Comparison of ENCODE assay signal across 1 cellular context in the genomic region with DNA sequence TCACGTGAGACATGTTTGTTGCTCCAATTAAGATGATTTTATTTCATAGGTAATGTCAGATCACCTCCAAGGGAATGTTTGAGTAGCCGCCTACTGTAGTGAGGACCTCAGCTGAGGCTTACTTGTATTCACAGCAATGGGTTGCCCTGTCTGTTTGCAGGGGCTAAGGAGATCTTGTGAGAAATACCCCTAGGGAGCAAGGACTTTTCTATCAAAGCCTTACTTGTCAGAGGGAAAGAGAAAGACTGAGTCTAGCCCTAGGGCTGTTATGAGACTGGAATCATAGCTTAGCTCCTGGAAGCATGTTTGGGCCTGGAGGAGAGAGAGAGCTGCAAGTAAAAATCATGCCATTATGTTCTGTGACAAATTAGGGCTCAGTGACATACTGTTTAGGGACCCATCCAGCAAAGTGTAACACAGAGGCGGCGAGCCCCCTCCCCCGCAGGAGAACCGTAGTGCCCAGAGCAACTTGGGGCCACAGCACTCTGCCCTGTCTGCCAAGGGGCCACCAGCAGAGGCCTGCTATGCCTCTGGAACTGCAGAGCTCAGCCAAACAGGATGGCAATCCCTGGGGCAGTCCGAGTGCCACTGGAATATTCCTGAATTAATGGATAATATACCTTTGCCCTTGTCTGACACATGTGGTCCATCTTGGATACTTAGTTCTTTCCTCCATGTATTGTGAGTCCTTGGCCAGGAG.
TF ChIP-seq lines count a peak whose summit lies in the region.

No MANE protein-coding gene starts in this region.

TF ChIP-seq in GM23338, 12 proteins besides CTCF, POLR2A, EP300 and RAD21 (continued from another document):
- TF ChIP-seq, protein P1, sequence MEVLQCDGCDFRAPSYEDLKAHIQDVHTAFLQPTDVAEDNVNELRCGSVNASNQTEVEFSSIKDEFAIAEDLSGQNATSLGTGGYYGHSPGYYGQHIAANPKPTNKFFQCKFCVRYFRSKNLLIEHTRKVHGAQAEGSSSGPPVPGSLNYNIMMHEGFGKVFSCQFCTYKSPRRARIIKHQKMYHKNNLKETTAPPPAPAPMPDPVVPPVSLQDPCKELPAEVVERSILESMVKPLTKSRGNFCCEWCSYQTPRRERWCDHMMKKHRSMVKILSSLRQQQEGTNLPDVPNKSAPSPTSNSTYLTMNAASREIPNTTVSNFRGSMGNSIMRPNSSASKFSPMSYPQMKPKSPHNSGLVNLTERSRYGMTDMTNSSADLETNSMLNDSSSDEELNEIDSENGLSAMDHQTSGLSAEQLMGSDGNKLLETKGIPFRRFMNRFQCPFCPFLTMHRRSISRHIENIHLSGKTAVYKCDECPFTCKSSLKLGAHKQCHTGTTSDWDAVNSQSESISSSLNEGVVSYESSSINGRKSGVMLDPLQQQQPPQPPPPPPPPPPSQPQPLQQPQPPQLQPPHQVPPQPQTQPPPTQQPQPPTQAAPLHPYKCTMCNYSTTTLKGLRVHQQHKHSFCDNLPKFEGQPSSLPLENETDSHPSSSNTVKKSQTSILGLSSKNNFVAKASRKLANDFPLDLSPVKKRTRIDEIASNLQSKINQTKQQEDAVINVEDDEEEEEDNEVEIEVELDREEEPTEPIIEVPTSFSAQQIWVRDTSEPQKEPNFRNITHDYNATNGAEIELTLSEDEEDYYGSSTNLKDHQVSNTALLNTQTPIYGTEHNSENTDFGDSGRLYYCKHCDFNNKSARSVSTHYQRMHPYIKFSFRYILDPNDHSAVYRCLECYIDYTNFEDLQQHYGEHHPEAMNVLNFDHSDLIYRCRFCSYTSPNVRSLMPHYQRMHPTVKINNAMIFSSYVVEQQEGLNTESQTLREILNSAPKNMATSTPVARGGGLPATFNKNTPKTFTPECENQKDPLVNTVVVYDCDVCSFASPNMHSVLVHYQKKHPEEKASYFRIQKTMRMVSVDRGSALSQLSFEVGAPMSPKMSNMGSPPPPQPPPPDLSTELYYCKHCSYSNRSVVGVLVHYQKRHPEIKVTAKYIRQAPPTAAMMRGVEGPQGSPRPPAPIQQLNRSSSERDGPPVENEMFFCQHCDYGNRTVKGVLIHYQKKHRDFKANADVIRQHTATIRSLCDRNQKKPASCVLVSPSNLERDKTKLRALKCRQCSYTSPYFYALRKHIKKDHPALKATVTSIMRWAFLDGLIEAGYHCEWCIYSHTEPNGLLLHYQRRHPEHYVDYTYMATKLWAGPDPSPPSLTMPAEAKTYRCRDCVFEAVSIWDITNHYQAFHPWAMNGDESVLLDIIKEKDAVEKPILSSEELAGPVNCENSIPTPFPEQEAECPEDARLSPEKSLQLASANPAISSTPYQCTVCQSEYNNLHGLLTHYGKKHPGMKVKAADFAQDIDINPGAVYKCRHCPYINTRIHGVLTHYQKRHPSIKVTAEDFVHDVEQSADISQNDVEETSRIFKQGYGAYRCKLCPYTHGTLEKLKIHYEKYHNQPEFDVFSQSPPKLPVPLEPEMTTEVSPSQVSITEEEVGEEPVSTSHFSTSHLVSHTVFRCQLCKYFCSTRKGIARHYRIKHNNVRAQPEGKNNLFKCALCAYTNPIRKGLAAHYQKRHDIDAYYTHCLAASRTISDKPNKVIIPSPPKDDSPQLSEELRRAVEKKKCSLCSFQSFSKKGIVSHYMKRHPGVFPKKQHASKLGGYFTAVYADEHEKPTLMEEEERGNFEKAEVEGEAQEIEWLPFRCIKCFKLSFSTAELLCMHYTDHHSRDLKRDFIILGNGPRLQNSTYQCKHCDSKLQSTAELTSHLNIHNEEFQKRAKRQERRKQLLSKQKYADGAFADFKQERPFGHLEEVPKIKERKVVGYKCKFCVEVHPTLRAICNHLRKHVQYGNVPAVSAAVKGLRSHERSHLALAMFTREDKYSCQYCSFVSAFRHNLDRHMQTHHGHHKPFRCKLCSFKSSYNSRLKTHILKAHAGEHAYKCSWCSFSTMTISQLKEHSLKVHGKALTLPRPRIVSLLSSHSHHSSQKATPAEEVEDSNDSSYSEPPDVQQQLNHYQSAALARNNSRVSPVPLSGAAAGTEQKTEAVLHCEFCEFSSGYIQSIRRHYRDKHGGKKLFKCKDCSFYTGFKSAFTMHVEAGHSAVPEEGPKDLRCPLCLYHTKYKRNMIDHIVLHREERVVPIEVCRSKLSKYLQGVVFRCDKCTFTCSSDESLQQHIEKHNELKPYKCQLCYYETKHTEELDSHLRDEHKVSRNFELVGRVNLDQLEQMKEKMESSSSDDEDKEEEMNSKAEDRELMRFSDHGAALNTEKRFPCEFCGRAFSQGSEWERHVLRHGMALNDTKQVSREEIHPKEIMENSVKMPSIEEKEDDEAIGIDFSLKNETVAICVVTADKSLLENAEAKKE (CRISPR knock-in tag; IDR thresholded peaks at IDR 0.05): no peak
- TF ChIP-seq JUNB (IDR thresholded peaks at IDR 0.05; ENCODE audit: unreplicated experiment) (no peak), STAT1 (IDR thresholded peaks at IDR 0.05; ENCODE audit: unreplicated experiment) (no peak), ZNF331 (CRISPR knock-in tag; IDR thresholded peaks at IDR 0.05; ENCODE audit: low read depth) (no peak)
- TF ChIP-seq, protein P2, sequence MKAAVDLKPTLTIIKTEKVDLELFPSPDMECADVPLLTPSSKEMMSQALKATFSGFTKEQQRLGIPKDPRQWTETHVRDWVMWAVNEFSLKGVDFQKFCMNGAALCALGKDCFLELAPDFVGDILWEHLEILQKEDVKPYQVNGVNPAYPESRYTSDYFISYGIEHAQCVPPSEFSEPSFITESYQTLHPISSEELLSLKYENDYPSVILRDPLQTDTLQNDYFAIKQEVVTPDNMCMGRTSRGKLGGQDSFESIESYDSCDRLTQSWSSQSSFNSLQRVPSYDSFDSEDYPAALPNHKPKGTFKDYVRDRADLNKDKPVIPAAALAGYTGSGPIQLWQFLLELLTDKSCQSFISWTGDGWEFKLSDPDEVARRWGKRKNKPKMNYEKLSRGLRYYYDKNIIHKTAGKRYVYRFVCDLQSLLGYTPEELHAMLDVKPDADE (IDR thresholded peaks at IDR 0.05): no peak
